8 cellular contexts compared by ENCODE assay signal in genomic region chr15:73601449-73602425, GRCh38. TPM values are rescaled to one million over a fixed set of nuclear protein-coding genes. Genes with fewer than 3 reads are reported as not detected.
A peak's percentile ranks its signal among the peaks of the same experiment; 100 is the strongest.
DNase-seq lines count a peak whose midpoint lies in the region; ATAC-seq, FAIRE-seq and TF ChIP-seq lines count a peak whose summit lies in the region.

No MANE protein-coding gene starts in this region.

- no TSS peak for BruUV-seq in OCI-LY7 (replicated peaks; lab: Mats Ljungman, UMichigan)

- no peaks in the 10 kb centered on the region for H3K9me3 Mint-ChIP-seq in immature natural killer cell
- no peaks in the 10 kb centered on the region for H3K9me3 Mint-ChIP-seq in activated T-cell treated with anti-CD3 and anti-CD28 coated beads, Interleukin-2, amount 50 U/mL, for 72 hours

- no peaks in the 10 kb centered on the region for H3K27me3 Mint-ChIP-seq in immature natural killer cell (ENCODE audit: low read depth in 3 of 3)
- no peaks in the 10 kb centered on the region for H3K27me3 Mint-ChIP-seq in activated T-cell treated with anti-CD3 and anti-CD28 coated beads, Interleukin-2, amount 50 U/mL, for 72 hours (ENCODE audit: low read depth)

- in situ Hi-C loops in astrocyte of the spinal cord (cut with HindIII; ENCODE audit: low sequenced_read_pairs) = no loop called here

- no peaks in the 10 kb centered on the region for H3K9me2 ChIP-seq in OCI-LY7 (ENCODE audit: insufficient read depth, low read length)

- CTCF ChIA-PET in OCI-LY7 (lab: Charles Lee; ENCODE audit: unreplicated experiment) = no interaction called here

- no peak for TF ChIP-seq POLR2A in testis (IDR thresholded peaks at IDR 0.05)

- intact Hi-C loops in testis (cut with DNase I; ENCODE audit: low total_unique reads) (no loop called here), OCI-LY7 (cut with micrococcal nuclease; ENCODE audit: unreplicated experiment) (no loop called here)

- H3K4me2 ChIP-seq in keratinocyte (ENCODE audit: control insufficient read depth, extremely low read depth, insufficient read depth, low read depth, low read length) (peak overlapping the region; percentile 77), OCI-LY7 (ENCODE audit: low read length) (no peak overlapping the region)

- H3K4me1 ChIP-seq in keratinocyte (ENCODE audit: control insufficient read depth, extremely low read depth, insufficient read depth, low read length) (peaks cover 60% of the 10 kb centered on the region), testis (peaks cover 40% of the 10 kb centered on the region), OCI-LY7 (ENCODE audit: insufficient read depth, low read length, poor library complexity, severe bottlenecking) (peaks cover 5% of the 10 kb centered on the region)

- H3K9ac ChIP-seq in keratinocyte (ENCODE audit: control insufficient read depth, extremely low read depth, insufficient read depth, low read length) = peak overlapping the region; percentile 51

- 43 to 45% methylated on average over 6 of the region's 6 CpGs for WGBS in testis, 2 donors

- H3K4me3 ChIP-seq in astrocyte of the spinal cord (ENCODE audit: low read depth, low read length) (no peak overlapping the region), keratinocyte (ENCODE audit: control insufficient read depth in 2 of 3, extremely low read depth in 1 of 3, insufficient read depth in 2 of 3, low read depth in 1 of 3, low read length in 3 of 3) (peak overlapping the region in 2 of 3 experiments; percentile 28 to 36), testis (no peak overlapping the region), OCI-LY7 (ENCODE audit: low read depth, low read length, poor library complexity, severe bottlenecking) (no peak overlapping the region)

- DNase-seq in MV-4-11 (lab: John Stamatoyannopoulos, UW) = peak; percentile 10
- peak; percentile 53 for DNase-seq in astrocyte of the spinal cord (ENCODE audit: low read depth, low spot score)
- no peak for DNase-seq in keratinocyte (ENCODE audit: low read depth, low spot score)
- peak; percentile 34 for DNase-seq in testis
- no peak for DNase-seq in immature natural killer cell
- DNase-seq in activated T-cell treated with anti-CD3 and anti-CD28 coated beads, Interleukin-2, amount 50 U/mL, for 72 hours = no peak
- DNase-seq in NCI-H2107 (lab: John Stamatoyannopoulos, UW) = no peak
- no peak for DNase-seq in OCI-LY7 (ENCODE audit: low spot score)

- H3K9me3 ChIP-seq in keratinocyte (ENCODE audit: control insufficient read depth, low read depth, low read length) = no peaks in the 10 kb centered on the region
- H3K9me3 ChIP-seq in testis = no peaks in the 10 kb centered on the region
- no peaks in the 10 kb centered on the region for H3K9me3 ChIP-seq in OCI-LY7 (ENCODE audit: low read length)

- POLR2A ChIA-PET in OCI-LY7 (lab: Charles Lee) = no interaction called here

- no peak overlapping the region for H3K4me3 Mint-ChIP-seq in immature natural killer cell
- H3K4me3 Mint-ChIP-seq in activated T-cell treated with anti-CD3 and anti-CD28 coated beads, Interleukin-2, amount 50 U/mL, for 72 hours = no peak overlapping the region

- H3K36me3 ChIP-seq in keratinocyte (ENCODE audit: control insufficient read depth in 2 of 2, extremely low read depth in 1 of 2, insufficient read depth in 2 of 2, low read length in 2 of 2) (peaks cover 0 to 5% of the 10 kb centered on the region in 2 experiments), testis (ENCODE audit: low read depth, missing control alignments) (no peaks in the 10 kb centered on the region), OCI-LY7 (ENCODE audit: insufficient read depth, low read length) (no peaks in the 10 kb centered on the region)

- H3K27ac ChIP-seq in keratinocyte (ENCODE audit: control insufficient read depth, insufficient read depth, low read length) (peak overlapping the region; percentile 68), testis (peak overlapping the region in 1 of 2 donors; percentile 68), OCI-LY7 (ENCODE audit: low read depth, low read length, poor library complexity, severe bottlenecking) (no peak overlapping the region)

- peak; percentile 79 for FAIRE-seq in keratinocyte (lab: Jason Lieb, UNC)

- H3K36me3 Mint-ChIP-seq in immature natural killer cell = peaks cover 0 to 3% (median under 1%) of the 10 kb centered on the region in 3 donors
- H3K36me3 Mint-ChIP-seq in activated T-cell treated with anti-CD3 and anti-CD28 coated beads, Interleukin-2, amount 50 U/mL, for 72 hours (ENCODE audit: insufficient read depth in 2 of 2) = no peaks in the 10 kb centered on the region

- H3K9me1 ChIP-seq in keratinocyte (ENCODE audit: control insufficient read depth, extremely low read depth, insufficient read depth, low read length) = peaks cover 9% of the 10 kb centered on the region

- no peak for TF ChIP-seq CTCF in astrocyte of the spinal cord (IDR thresholded peaks at IDR 0.05; ENCODE audit: low read depth, low read length)
- TF ChIP-seq CTCF in keratinocyte (optimal IDR thresholded peaks at IDR 0.05 in 1 of 3, IDR thresholded peaks at IDR 0.05 in 1 of 3, conservative IDR thresholded peaks at IDR 0.05 in 1 of 3; ENCODE audit: extremely low read depth in 1 of 3, insufficient read depth in 2 of 3, low read length in 3 of 3) = no peak
- no peak for TF ChIP-seq CTCF in testis (IDR thresholded peaks at IDR 0.05)
- TF ChIP-seq CTCF in OCI-LY7 (conservative IDR thresholded peaks at IDR 0.05; ENCODE audit: low read length) = no peak

- H4K20me1 ChIP-seq in keratinocyte (ENCODE audit: control insufficient read depth, extremely low read depth, insufficient read depth, low read length) = peaks cover 17% of the 10 kb centered on the region
- H4K20me1 ChIP-seq in OCI-LY7 (ENCODE audit: insufficient read depth, low read length) = peaks cover 22% of the 10 kb centered on the region

- H2AFZ ChIP-seq in keratinocyte (ENCODE audit: control insufficient read depth, low read length) = no peak overlapping the region
- no peak overlapping the region for H2AFZ ChIP-seq in OCI-LY7 (ENCODE audit: low read length)

- H3K27me3 ChIP-seq in keratinocyte (ENCODE audit: control insufficient read depth, extremely low read depth, insufficient read depth, low read length) (no peaks in the 10 kb centered on the region), testis (no peaks in the 10 kb centered on the region)

- H3K27ac Mint-ChIP-seq in immature natural killer cell = no peak overlapping the region
- H3K27ac Mint-ChIP-seq in activated T-cell treated with anti-CD3 and anti-CD28 coated beads, Interleukin-2, amount 50 U/mL, for 72 hours = no peak overlapping the region

- ATAC-seq in activated T-cell treated with anti-CD3 and anti-CD28 coated beads, Interleukin-2, amount 50 U/mL, for 72 hours (replicated peaks in 1 of 2) = no peak

- dilution Hi-C loops in keratinocyte (cut with MboI; ENCODE audit: extremely low pct_ligation_motif_present, low sequenced_read_pairs) = no loop called here

- peaks cover 99% of the 10 kb centered on the region for H3K79me2 ChIP-seq in keratinocyte (ENCODE audit: control insufficient read depth, insufficient read depth, low read length)
- H3K79me2 ChIP-seq in OCI-LY7 (ENCODE audit: insufficient read depth, low read depth, low read length) = peaks cover 73% of the 10 kb centered on the region; the same call in 1 of the 2 replicates

- H3K4me1 Mint-ChIP-seq in immature natural killer cell = peaks cover 30 to 35% of the 10 kb centered on the region in 2 donors
- peaks cover 6% of the 10 kb centered on the region for H3K4me1 Mint-ChIP-seq in activated T-cell treated with anti-CD3 and anti-CD28 coated beads, Interleukin-2, amount 50 U/mL, for 72 hours (ENCODE audit: low read depth)

RNA-seq across cellular contexts. Expression of gene NPTN, which starts 31.5 kb away (rescaled TPM):
- polyA plus RNA-seq in keratinocyte (137 to 282 TPM (median 223 TPM) in 3 replicates), testis (ENCODE audit: insufficient read depth, low read depth, low replicate concordance) (180 TPM), immature natural killer cell (10 to 100 TPM; 30.3 to 58.7 (median 41.6) TPM)
- polyA plus RNA-seq in keratinocyte (2011; ENCODE audit: low read depth) = 212 TPM
- polyA plus RNA-seq in keratinocyte (2011; cell fraction: cytosol; rRNA removed) = 117 and 166 TPM in 2 replicates
- polyA plus RNA-seq in keratinocyte (2011; cell fraction: nucleus; rRNA removed) = 442 and 516 TPM in 2 replicates
- 86.1 and 170 TPM in 2 replicates for polyA plus RNA-seq in keratinocyte (2012; ENCODE audit: low replicate concordance)
- polyA minus RNA-seq in keratinocyte = 98.3 to 190 TPM (median 181 TPM) in 3 replicates
- polyA minus RNA-seq in keratinocyte (2011; cell fraction: cytosol; rRNA and poly(A)+ RNA removed) = 73.1 TPM
- polyA minus RNA-seq in keratinocyte (2011; cell fraction: nucleus; rRNA and poly(A)+ RNA removed) = 140 and 258 TPM in 2 replicates
- total RNA-seq in testis (100 to 1,000 TPM; 177 to 256 TPM), OCI-LY7 (2022) (36.6 and 43.2 TPM in 2 replicates)
- 10 to 100 TPM; 31.6 to 51.0 TPM for total RNA-seq in activated T-cell treated with anti-CD3 and anti-CD28 coated beads, Interleukin-2, amount 50 U/mL, for 72 hours
- 36.0 and 41.5 TPM in 2 replicates for total RNA-seq in OCI-LY7 (2014; rRNA removed; shearing (Covaris generic))

Comparison
In these comparisons a context has a peak if more than half of its experiments do, and no peak if none do; other contexts are left out.
1. DNase-seq: peak in MV-4-11 (single experiment), astrocyte of the spinal cord (single experiment) and testis (single experiment); none in keratinocyte (single experiment), immature natural killer cell (0 of 3), activated T-cell treated with anti-CD3 and anti-CD28 coated beads, Interleukin-2, amount 50 U/mL, for 72 hours (0 of 2), NCI-H2107 (single experiment) and OCI-LY7 (single experiment).
2. H3K4me3 ChIP-seq: peak in keratinocyte (2 of 3); none in astrocyte of the spinal cord (single experiment), testis (0 of 2) and OCI-LY7 (single experiment).